In the genomic region with DNA sequence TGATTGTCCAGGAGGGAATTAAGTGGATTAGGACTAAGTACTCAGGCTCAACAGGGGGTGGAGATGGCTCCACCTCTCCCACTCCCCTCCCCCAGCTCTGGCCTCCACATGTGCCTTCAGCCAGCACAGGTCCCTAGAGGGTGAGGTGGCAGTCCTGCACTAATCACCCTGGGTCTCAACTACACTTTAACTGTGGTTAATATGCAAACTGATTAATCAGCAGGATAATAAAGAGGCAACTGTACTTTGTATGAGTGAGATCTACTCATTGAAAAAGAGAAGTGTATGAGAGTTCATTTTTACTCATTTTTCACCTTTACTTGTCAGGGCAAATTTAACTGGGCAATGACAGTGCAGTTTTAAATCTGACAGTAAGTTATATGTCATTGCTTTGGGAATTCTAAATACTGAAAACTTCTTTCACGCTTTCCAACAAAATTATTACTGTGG, we compare ENCODE assay signal across 10 cellular contexts.
DNase-seq lines count a peak whose midpoint lies in the region; ATAC-seq and TF ChIP-seq lines count a peak whose summit lies in the region.
"Had no signal": no experiment of that assay in that cellular context is flagged by ENCODE, and none has a peak within 500 bp of the region (broad histone marks: within the 10 kb centered on the region; RNA-seq: fewer than 3 reads in every experiment).

No MANE protein-coding gene starts in this region.

- peak overlapping the region; percentile 46 for H3K27ac ChIP-seq in HUES48 (ENCODE audit: low read depth, low read length)
- no peak overlapping the region for H3K27ac ChIP-seq in CD8-positive, alpha-beta T cell (ENCODE audit: low read depth, low read length)
- H3K27ac ChIP-seq: heart right ventricle, neutrophil had no signal

- H3K36me3 ChIP-seq in HUES48 (ENCODE audit: control insufficient read depth, insufficient read depth, low read length) (peaks cover 17% of the 10 kb centered on the region), MG63 (no peaks in the 10 kb centered on the region)
- H3K36me3 ChIP-seq in CD8-positive, alpha-beta T cell (ENCODE audit: insufficient read depth, low read length) = no peaks in the 10 kb centered on the region
- H3K36me3 ChIP-seq: neutrophil had no signal

- H3K9ac ChIP-seq in HUES48 (ENCODE audit: low read depth, low read length) = no peak overlapping the region

- H3K9me3 Mint-ChIP-seq in glutamatergic neuron (ENCODE audit: unreplicated experiment) = peaks cover 2% of the 10 kb centered on the region
- H3K9me3 Mint-ChIP-seq in CD8-positive, alpha-beta T cell = no peaks in the 10 kb centered on the region

- H3K27me3 ChIP-seq in HUES48 (ENCODE audit: control insufficient read depth, insufficient read depth, low read length) (no peaks in the 10 kb centered on the region), MG63 (no peaks in the 10 kb centered on the region)
- no peaks in the 10 kb centered on the region for H3K27me3 ChIP-seq in CD8-positive, alpha-beta T cell (ENCODE audit: insufficient read depth, low read length)
- H3K27me3 ChIP-seq: heart right ventricle, neutrophil had no signal

- ATAC-seq in left ventricle myocardium superior (peak; percentile 52), Right ventricle myocardium inferior (no peak), HG03565 (IDR thresholded peaks at IDR 0.05; ENCODE audit: unreplicated experiment) (no peak)
- ATAC-seq in CD8-positive, alpha-beta T cell = no peak

- intact Hi-C loops in left ventricle myocardium superior (cut with micrococcal nuclease) (no loop called here), Right ventricle myocardium inferior (cut with DNase I) (no loop called here)
- intact Hi-C loops in CD8-positive, alpha-beta T cell (cut with DNase I, micrococcal nuclease) = loop anchor here in 1 of 2 experiments (10.0 kb wide), 1 partner anchor 1515 kb away; no protein-coding TSS in a partner anchor

- H3K4me1 ChIP-seq in HUES48 (ENCODE audit: control insufficient read depth, insufficient read depth, low read length) = peaks cover 11% of the 10 kb centered on the region
- no peaks in the 10 kb centered on the region for H3K4me1 ChIP-seq in CD8-positive, alpha-beta T cell (ENCODE audit: insufficient read depth, low read length)

- DNase-seq in left ventricle myocardium superior = no peak
- no peak for DNase-seq in Right ventricle myocardium inferior (ENCODE audit: missing footprints)
- peak; percentile 51 for DNase-seq in glutamatergic neuron
- DNase-seq in NCI-H1105 treated with DMSO at 0.1 percent for 48 hours (lab: John Stamatoyannopoulos, UW) = no peak
- no peak for DNase-seq in MG63
- no peak for DNase-seq in CD8-positive, alpha-beta T cell
- DNase-seq: heart right ventricle had no signal

- TF ChIP-seq CTCF in glutamatergic neuron (IDR thresholded peaks at IDR 0.05; ENCODE audit: partially characterized antibody, unreplicated experiment) = no peak
- TF ChIP-seq CTCF in CD8-positive, alpha-beta T cell (IDR thresholded peaks at IDR 0.05) = no peak

- H3K4me3 ChIP-seq in HUES48 (ENCODE audit: low read depth, low read length) = no peak overlapping the region; the same call in 1 of the 2 replicates
- H3K4me3 ChIP-seq in MG63 = no peak overlapping the region
- no peak overlapping the region for H3K4me3 ChIP-seq in CD8-positive, alpha-beta T cell (ENCODE audit: low read depth, low read length)
- H3K4me3 ChIP-seq: heart right ventricle had no signal

- H3K27ac Mint-ChIP-seq in glutamatergic neuron (ENCODE audit: unreplicated experiment) = no peak overlapping the region
- H3K27ac Mint-ChIP-seq in CD8-positive, alpha-beta T cell = no peak overlapping the region

- no peak overlapping the region for H3K4me3 Mint-ChIP-seq in glutamatergic neuron (ENCODE audit: unreplicated experiment)
- no peak overlapping the region for H3K4me3 Mint-ChIP-seq in CD8-positive, alpha-beta T cell

- peaks cover 8% of the 10 kb centered on the region for H3K4me1 Mint-ChIP-seq in glutamatergic neuron (ENCODE audit: low read depth, unreplicated experiment)
- no peaks in the 10 kb centered on the region for H3K4me1 Mint-ChIP-seq in CD8-positive, alpha-beta T cell (ENCODE audit: low read depth)

- POLR2A ChIA-PET in CD8-positive, alpha-beta T cell (lab: Charles Lee) = no interaction called here

- no peaks in the 10 kb centered on the region for H3K27me3 Mint-ChIP-seq in glutamatergic neuron (ENCODE audit: unreplicated experiment)
- no peaks in the 10 kb centered on the region for H3K27me3 Mint-ChIP-seq in CD8-positive, alpha-beta T cell (ENCODE audit: low read depth)

- H3K9me3 ChIP-seq in HUES48 (ENCODE audit: control insufficient read depth, insufficient read depth, low read length) (no peaks in the 10 kb centered on the region), MG63 (no peaks in the 10 kb centered on the region)
- H3K9me3 ChIP-seq in CD8-positive, alpha-beta T cell (ENCODE audit: low read length) = no peaks in the 10 kb centered on the region
- H3K9me3 ChIP-seq: heart right ventricle, neutrophil had no signal

- CTCF ChIA-PET in CD8-positive, alpha-beta T cell (lab: Charles Lee) = no interaction called here

- no peaks in the 10 kb centered on the region for H3K36me3 Mint-ChIP-seq in glutamatergic neuron (ENCODE audit: unreplicated experiment)
- H3K36me3 Mint-ChIP-seq in CD8-positive, alpha-beta T cell = peaks cover 3% of the 10 kb centered on the region
